Comparison of ENCODE assay signal across 1 cellular context in the genomic region with DNA sequence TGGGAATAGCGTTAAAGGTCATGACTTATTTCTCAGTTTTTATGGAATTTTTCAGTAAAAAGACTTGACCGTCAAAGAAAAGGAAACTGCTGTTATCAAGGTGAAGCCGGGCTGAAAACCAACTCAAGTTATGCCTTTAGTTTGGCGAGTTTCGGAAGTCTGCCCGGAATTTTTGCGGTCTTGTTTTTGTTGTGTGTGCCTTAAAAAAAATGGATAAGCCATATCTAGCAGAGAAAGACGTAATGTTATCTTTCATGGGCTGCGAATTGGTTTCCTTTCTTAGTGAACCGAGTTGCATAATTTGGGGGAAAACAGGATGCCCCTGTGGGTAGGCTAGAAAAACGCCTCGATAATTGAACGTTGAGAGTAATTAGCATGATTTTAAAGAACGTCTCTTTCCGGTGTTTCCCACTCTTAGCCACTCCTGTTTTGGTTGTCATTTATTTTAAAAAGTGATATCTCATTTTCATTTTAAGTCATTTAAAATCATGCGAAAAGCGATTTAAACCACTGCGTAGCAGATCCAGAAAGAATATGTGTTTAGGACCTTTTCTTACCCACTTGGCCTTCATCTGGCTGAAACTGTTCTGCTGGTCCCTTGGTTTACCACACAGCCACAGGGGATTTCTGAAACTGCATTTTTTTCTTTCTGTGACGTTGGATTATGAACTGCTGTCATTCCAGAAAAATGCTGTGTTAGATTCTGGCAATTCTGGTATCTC.
TF ChIP-seq lines count a peak whose summit lies in the region.

No MANE protein-coding gene starts in this region.

TF ChIP-seq in K562, 482 proteins besides CTCF, POLR2A, EP300 and RAD21 (continued from another document):
- TF ChIP-seq, protein P1, sequence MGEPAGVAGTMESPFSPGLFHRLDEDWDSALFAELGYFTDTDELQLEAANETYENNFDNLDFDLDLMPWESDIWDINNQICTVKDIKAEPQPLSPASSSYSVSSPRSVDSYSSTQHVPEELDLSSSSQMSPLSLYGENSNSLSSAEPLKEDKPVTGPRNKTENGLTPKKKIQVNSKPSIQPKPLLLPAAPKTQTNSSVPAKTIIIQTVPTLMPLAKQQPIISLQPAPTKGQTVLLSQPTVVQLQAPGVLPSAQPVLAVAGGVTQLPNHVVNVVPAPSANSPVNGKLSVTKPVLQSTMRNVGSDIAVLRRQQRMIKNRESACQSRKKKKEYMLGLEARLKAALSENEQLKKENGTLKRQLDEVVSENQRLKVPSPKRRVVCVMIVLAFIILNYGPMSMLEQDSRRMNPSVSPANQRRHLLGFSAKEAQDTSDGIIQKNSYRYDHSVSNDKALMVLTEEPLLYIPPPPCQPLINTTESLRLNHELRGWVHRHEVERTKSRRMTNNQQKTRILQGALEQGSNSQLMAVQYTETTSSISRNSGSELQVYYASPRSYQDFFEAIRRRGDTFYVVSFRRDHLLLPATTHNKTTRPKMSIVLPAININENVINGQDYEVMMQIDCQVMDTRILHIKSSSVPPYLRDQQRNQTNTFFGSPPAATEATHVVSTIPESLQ (CRISPR knock-in tag; IDR thresholded peaks at IDR 0.05) = no peak
- TF ChIP-seq POLR2H (tag; IDR thresholded peaks at IDR 0.05; ENCODE audit: low read depth) (peak; percentile 25; the same call in 1 of the 2 replicates), LCOR (CRISPR knock-in tag; IDR thresholded peaks at IDR 0.05) (0 out of 2 replicates have a peak, but pooled peaks have one; percentile 31), TAL1 (IDR thresholded peaks at IDR 0.05) (peak; percentile 41), PTTG1 (tag; IDR thresholded peaks at IDR 0.05; ENCODE audit: low read depth) (no peak), STAT5A (IDR thresholded peaks at IDR 0.05; ENCODE audit: borderline replicate concordance, low read length) (no peak), ARID1B (IDR thresholded peaks at IDR 0.05) (peak; percentile 56), CEBPB (tag; IDR thresholded peaks at IDR 0.05) (peak; percentile 59; the same call in 1 of the 2 replicates), GABPB1 (CRISPR knock-in tag; IDR thresholded peaks at IDR 0.05) (no peak), DPF2 (IDR thresholded peaks at IDR 0.05) (peak; percentile 21; the same call in 1 of the 2 replicates), NUFIP1 (IDR thresholded peaks at IDR 0.05; ENCODE audit: partially characterized antibody) (no peak), CXXC5 (CRISPR knock-in tag; IDR thresholded peaks at IDR 0.05) (peak; percentile 52), SNRNP70 (optimal IDR thresholded peaks at IDR 0.05; ENCODE audit: low read depth, low read length) (no peak), CBFA2T2 (conservative IDR thresholded peaks at IDR 0.05) (peak; percentile 39; the same call in 1 of the 2 replicates), KLF10 (CRISPR knock-in tag; IDR thresholded peaks at IDR 0.05) (no peak), SMARCA4 (IDR thresholded peaks at IDR 0.05) (peak; percentile 57; the same call in 1 of the 2 replicates), ZNF384 (IDR thresholded peaks at IDR 0.05; ENCODE audit: low read depth, low read length) (peak; percentile 63), U2AF2 (optimal IDR thresholded peaks at IDR 0.05; ENCODE audit: low read depth, low read length) (no peak), TEAD4 (IDR thresholded peaks at IDR 0.05; ENCODE audit: low read length) (peak; percentile 75), TEAD4 (CRISPR knock-in tag; IDR thresholded peaks at IDR 0.05; ENCODE audit: borderline replicate concordance) (no peak), GTF2A2 (tag; IDR thresholded peaks at IDR 0.05) (no peak), TCF3 (CRISPR knock-in tag; IDR thresholded peaks at IDR 0.05) (peak; percentile 59)
- TF ChIP-seq, protein P2, sequence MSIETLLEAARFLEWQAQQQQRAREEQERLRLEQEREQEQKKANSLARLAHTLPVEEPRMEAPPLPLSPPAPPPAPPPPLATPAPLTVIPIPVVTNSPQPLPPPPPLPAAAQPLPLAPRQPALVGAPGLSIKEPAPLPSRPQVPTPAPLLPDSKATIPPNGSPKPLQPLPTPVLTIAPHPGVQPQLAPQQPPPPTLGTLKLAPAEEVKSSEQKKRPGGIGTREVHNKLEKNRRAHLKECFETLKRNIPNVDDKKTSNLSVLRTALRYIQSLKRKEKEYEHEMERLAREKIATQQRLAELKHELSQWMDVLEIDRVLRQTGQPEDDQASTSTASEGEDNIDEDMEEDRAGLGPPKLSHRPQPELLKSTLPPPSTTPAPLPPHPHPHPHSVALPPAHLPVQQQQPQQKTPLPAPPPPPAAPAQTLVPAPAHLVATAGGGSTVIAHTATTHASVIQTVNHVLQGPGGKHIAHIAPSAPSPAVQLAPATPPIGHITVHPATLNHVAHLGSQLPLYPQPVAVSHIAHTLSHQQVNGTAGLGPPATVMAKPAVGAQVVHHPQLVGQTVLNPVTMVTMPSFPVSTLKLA (conservative IDR thresholded peaks at IDR 0.05) = 0 out of 4 replicates have a peak, but pooled peaks of 1 of the 2 experiments have one; percentile 11
- TF ChIP-seq, protein P3, sequence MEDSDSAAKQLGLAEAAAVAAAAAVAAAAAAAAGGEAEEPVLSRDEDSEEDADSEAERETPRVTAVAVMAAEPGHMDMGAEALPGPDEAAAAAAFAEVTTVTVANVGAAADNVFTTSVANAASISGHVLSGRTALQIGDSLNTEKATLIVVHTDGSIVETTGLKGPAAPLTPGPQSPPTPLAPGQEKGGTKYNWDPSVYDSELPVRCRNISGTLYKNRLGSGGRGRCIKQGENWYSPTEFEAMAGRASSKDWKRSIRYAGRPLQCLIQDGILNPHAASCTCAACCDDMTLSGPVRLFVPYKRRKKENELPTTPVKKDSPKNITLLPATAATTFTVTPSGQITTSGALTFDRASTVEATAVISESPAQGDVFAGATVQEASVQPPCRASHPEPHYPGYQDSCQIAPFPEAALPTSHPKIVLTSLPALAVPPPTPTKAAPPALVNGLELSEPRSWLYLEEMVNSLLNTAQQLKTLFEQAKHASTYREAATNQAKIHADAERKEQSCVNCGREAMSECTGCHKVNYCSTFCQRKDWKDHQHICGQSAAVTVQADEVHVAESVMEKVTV (CRISPR knock-in tag; IDR thresholded peaks at IDR 0.05) = 0 out of 2 replicates have a peak, but pooled peaks have one; percentile 23
- TF ChIP-seq, protein P4, sequence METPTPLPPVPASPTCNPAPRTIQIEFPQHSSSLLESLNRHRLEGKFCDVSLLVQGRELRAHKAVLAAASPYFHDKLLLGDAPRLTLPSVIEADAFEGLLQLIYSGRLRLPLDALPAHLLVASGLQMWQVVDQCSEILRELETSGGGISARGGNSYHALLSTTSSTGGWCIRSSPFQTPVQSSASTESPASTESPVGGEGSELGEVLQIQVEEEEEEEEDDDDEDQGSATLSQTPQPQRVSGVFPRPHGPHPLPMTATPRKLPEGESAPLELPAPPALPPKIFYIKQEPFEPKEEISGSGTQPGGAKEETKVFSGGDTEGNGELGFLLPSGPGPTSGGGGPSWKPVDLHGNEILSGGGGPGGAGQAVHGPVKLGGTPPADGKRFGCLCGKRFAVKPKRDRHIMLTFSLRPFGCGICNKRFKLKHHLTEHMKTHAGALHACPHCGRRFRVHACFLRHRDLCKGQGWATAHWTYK (CRISPR knock-in tag; IDR thresholded peaks at IDR 0.05) = 0 out of 2 replicates have a peak, but pooled peaks have one; percentile 39
- TF ChIP-seq, protein P5, sequence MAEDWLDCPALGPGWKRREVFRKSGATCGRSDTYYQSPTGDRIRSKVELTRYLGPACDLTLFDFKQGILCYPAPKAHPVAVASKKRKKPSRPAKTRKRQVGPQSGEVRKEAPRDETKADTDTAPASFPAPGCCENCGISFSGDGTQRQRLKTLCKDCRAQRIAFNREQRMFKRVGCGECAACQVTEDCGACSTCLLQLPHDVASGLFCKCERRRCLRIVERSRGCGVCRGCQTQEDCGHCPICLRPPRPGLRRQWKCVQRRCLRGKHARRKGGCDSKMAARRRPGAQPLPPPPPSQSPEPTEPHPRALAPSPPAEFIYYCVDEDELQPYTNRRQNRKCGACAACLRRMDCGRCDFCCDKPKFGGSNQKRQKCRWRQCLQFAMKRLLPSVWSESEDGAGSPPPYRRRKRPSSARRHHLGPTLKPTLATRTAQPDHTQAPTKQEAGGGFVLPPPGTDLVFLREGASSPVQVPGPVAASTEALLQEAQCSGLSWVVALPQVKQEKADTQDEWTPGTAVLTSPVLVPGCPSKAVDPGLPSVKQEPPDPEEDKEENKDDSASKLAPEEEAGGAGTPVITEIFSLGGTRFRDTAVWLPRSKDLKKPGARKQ (CRISPR knock-in tag; IDR thresholded peaks at IDR 0.05) = no peak
